Comparison of ENCODE assay signal across 23 cellular contexts in genomic region chr10:98642281-98642680, GRCh38.
"Had no signal": no experiment of that assay in that cellular context is flagged by ENCODE, and none has a peak within 500 bp of the region (broad histone marks: within the 10 kb centered on the region; RNA-seq: fewer than 3 reads in every experiment).

No MANE protein-coding gene starts in this region.

- H3K9me3 ChIP-seq: esophagus muscularis mucosa, prostate gland, right atrium auricular region, stomach, thyroid gland, vagina had no signal

- H3K27me3 ChIP-seq: esophagus muscularis mucosa, right atrium auricular region, stomach, thyroid gland, vagina had no signal

- DNase-seq: effector memory CD4-positive, alpha-beta T cell; foreskin melanocyte; hypothalamus; mesendoderm; naive thymus-derived CD8-positive, alpha-beta T cell; nephron progenitor cell; nucleus accumbens; stimulated activated CD4-positive, alpha-beta T cell treated with anti-CD3 and anti-CD28 coated beads, Interleukin-12 subunit alpha, Interleukin-12 subunit beta, amount 100 ng/mL, for 4 hours; stimulated activated CD4-positive, alpha-beta T cell treated with anti-CD3 and anti-CD28 coated beads, Interleukin-2, amount 100 ng/mL, for 24 hours; stimulated activated CD4-positive, alpha-beta T cell treated with anti-CD3 and anti-CD28 coated beads, Interleukin-4, amount 100 ng/mL, for 24 hours; stimulated activated naive CD4-positive, alpha-beta T cell treated with Interleukin-2 at 50 U/mL for 16 hours; stomach; thyroid gland; trophoblast cell had no signal

- FAIRE-seq: endothelial cell of umbilical vein, keratinocyte had no signal

- H3K36me3 ChIP-seq: esophagus muscularis mucosa, prostate gland, right atrium auricular region, stomach, thyroid gland, vagina had no signal

- H3K4me3 ChIP-seq: coronary artery, esophagus muscularis mucosa, lung, prostate gland, right atrium auricular region, smooth muscle cell, stomach, thyroid gland, vagina had no signal

- H3K27ac ChIP-seq: coronary artery, esophagus muscularis mucosa, prostate gland, right atrium auricular region, stomach, thyroid gland, vagina had no signal

- H3K4me2 ChIP-seq: smooth muscle cell had no signal

- H3K4me1 ChIP-seq: esophagus muscularis mucosa, prostate gland, right atrium auricular region, thyroid gland, vagina had no signal
